9 cellular contexts compared by ENCODE assay signal in the genomic region with DNA sequence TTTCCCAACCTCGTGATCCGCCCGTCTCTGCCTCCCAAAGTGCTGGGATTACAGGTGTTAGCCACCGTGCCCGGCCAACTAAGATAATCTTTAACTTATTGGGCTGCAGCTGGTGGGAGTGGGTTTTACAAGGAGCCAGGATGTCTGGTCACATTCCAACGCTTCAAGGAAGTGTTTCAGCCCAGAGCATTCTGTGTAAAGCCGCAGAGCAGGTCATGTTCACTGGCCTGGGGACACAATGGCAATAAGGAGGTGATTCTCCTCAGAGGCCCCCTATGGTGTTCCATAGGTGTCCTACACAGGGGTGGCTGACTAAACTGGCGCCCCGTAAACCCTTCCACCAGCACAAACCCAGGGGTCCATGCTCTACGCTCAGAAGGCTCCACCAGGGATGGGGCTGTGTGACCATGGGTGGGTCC. TPM values are rescaled to one million over a fixed set of nuclear protein-coding genes. Genes with fewer than 3 reads are reported as not detected.
A peak's percentile ranks its signal among the peaks of the same experiment; 100 is the strongest.
DNase-seq lines count a peak whose midpoint lies in the region; ATAC-seq lines count a peak whose summit lies in the region.
"Had no signal": no experiment of that assay in that cellular context is flagged by ENCODE, and none has a peak within 500 bp of the region (broad histone marks: within the 10 kb centered on the region; RNA-seq: fewer than 3 reads in every experiment).

No MANE protein-coding gene starts in this region.

- H3K27ac Mint-ChIP-seq in T-helper 17 cell, result peak overlapping the region; percentile 86

- H3K4me3 ChIP-seq in iPS-15b (ENCODE audit: low read depth, low read length), result peak overlapping the region; percentile 53
- peak overlapping the region; percentile 54 for H3K4me3 ChIP-seq in skeletal muscle cell (ENCODE audit: low read depth, low read length)

- no peaks in the 10 kb centered on the region for H3K27me3 Mint-ChIP-seq in T-helper 17 cell

- H3K4me3 Mint-ChIP-seq in T-helper 17 cell, result peak overlapping the region; percentile 80

- no peak for ATAC-seq in T-helper 17 cell
- ATAC-seq: HCT116 had no signal

- H3K9ac ChIP-seq in iPS-15b (ENCODE audit: low read depth, low read length), result no peak overlapping the region

- H3K27me3 ChIP-seq in iPS-15b (ENCODE audit: control insufficient read depth, insufficient read depth, low read length), result no peaks in the 10 kb centered on the region

- H3K4me1 Mint-ChIP-seq in T-helper 17 cell, result peaks cover 11% of the 10 kb centered on the region

- H3K36me3 ChIP-seq in iPS-15b (ENCODE audit: control insufficient read depth, insufficient read depth, low read length), result peaks cover 3% of the 10 kb centered on the region

- H3K4me1 ChIP-seq in iPS-15b (ENCODE audit: control insufficient read depth, insufficient read depth, low read length), result peaks cover 6% of the 10 kb centered on the region

- H3K36me3 Mint-ChIP-seq in T-helper 17 cell (ENCODE audit: low read depth), result no peaks in the 10 kb centered on the region

- H3K9me3 ChIP-seq in T-helper 17 cell (ENCODE audit: control insufficient read depth, low read length, poor library complexity, severe bottlenecking) (no peaks in the 10 kb centered on the region), iPS-15b (ENCODE audit: control insufficient read depth, insufficient read depth, low read length) (no peaks in the 10 kb centered on the region)

- DNase-seq in DMS 273 (lab: John Stamatoyannopoulos, UW; ENCODE audit: unreplicated experiment) (peak; percentile 30), DMS 273 treated with DMSO at 0.1 percent for 48 hours (lab: John Stamatoyannopoulos, UW) (no peak), T-helper 17 cell (no peak), skeletal muscle cell (ENCODE audit: low read depth) (no peak), superior temporal gyrus (ENCODE audit: extremely low spot score) (no peak), COLO668 (lab: John Stamatoyannopoulos, UW; ENCODE audit: unreplicated experiment) (no peak), HPDE6-E6E7 (ENCODE audit: extremely low spot score) (no peak)

RNA-seq across cellular contexts. Expression of a gene that starts 1.2 kb away (rescaled TPM):
- total RNA-seq in T-helper 17 cell, result under 1 TPM; 0.72 to 0.96 TPM

RNA-seq across cellular contexts. Expression of a gene that starts 17.1 kb away (rescaled TPM):
- 100 to 1,000 TPM; 122 to 147 TPM for total RNA-seq in T-helper 17 cell
